ENCODE assay signal across 7 cellular contexts in the genomic region with DNA sequence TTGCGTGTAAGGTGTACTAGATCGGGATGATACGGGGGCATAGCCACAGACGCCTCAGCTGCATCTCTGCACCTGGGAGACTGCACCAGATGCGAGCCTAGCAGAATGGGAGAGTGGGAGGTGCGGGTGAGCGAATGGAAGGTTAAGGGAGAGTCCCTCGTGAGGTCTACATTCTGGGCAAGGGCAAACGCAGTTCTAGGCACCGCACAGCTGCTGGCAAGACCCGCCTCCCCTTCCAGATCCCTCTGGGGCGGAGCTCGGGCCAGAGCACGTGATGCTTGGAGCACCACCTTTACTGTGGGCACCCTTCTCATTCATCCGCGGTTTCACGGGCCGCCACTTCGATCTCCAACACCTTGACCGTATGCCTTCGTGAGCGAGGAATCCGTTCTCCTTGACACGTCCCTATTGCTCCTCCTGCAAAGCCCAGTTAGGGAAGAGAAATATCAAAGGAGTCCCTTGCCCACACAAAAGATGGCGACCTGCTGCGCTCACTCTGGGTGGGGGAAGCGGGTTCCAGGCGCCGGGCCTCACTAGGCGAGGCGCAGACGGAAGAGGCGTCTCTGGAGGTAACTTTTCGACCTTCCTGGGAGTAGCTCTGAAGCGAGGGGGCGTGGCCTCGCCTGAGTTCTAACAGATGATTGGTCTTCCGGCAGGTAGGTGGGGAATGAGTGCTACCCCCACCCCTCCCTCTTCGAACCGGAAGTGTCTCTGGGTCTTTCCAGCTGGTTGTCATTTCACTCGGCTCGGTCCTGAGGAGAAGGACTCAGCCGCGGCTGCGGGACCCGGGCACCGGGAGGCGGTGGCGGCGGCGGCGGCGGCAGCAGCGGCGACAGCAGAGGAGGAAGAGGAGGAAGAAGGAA. TPM values are rescaled to one million over a fixed set of nuclear protein-coding genes. Genes with fewer than 3 reads are reported as not detected.
DNase-seq lines count a peak whose midpoint lies in the region; ATAC-seq and TF ChIP-seq lines count a peak whose summit lies in the region.

A gene (plus strand): TSS at position 740 of the 863 bp plus-strand sequence. CDS start 1,385 bp downstream, outside the sequence.

- H3K4me1 ChIP-seq in hepatocyte (ENCODE audit: insufficient read depth): peaks cover 25% of the 10 kb centered on the region

- H3K9me3 ChIP-seq in hepatocyte (ENCODE audit: low read depth): no peaks in the 10 kb centered on the region

- H3K27me3 ChIP-seq in hepatocyte: no peaks in the 10 kb centered on the region

- peaks cover 26% of the 10 kb centered on the region for H4K20me1 ChIP-seq in hepatocyte (ENCODE audit: insufficient read depth, poor library complexity, severe bottlenecking)

- DNase-seq in NCI-H2081 (lab: John Stamatoyannopoulos, UW): peak; percentile 98 to 99
- DNase-seq in T1000 (lab: John Stamatoyannopoulos, UW): peak; percentile 95
- DNase-seq in astrocyte of the hippocampus (ENCODE audit: low read depth, low spot score): peak; percentile 100
- DNase-seq in hepatocyte (ENCODE audit: low spot score): peak; percentile 100
- DNase-seq in renal cortical epithelial cell (ENCODE audit: low read depth): peak; percentile 98

- no peaks in the 10 kb centered on the region for H3K36me3 ChIP-seq in hepatocyte (replicated peaks; ENCODE audit: insufficient read depth, low read depth)

- peak within 1 kb of the TSS; percentile 78 for H3K4me2 ChIP-seq in hepatocyte

- peaks cover 43% of the 10 kb centered on the region for H3K79me2 ChIP-seq in hepatocyte

- peak within 1 kb of the TSS; percentile 91 for H3K27ac ChIP-seq in hepatocyte

- H3K4me3 ChIP-seq in hepatocyte: peak within 1 kb of the TSS; percentile 68

- TF ChIP-seq CTCF in hepatocyte (IDR thresholded peaks at IDR 0.05; ENCODE audit: poor library complexity): no peak

- H2AFZ ChIP-seq in hepatocyte: peak within 1 kb of the TSS; percentile 61

- peak; percentile 72 for ATAC-seq in GM18508 (IDR thresholded peaks at IDR 0.05; ENCODE audit: insufficient read depth, unreplicated experiment)
- ATAC-seq in HG03025 (IDR thresholded peaks at IDR 0.05; ENCODE audit: low FRiP score, unreplicated experiment): peak; percentile 89

- WGBS in hepatocyte (ENCODE audit: low lambda C conversion rate, missing lambda C conversion rate): 9% methylated on average over 42 of the region's 55 CpGs

- H3K9me2 ChIP-seq in hepatocyte (replicated peaks; ENCODE audit: insufficient read depth): no peaks in the 10 kb centered on the region

RNA-seq across cellular contexts. Expression of the gene that starts here (rescaled TPM):
- 49.2 and 49.7 TPM in 2 replicates for total RNA-seq in hepatocyte
- 12.0 and 13.3 TPM in 2 replicates for polyA plus RNA-seq in hepatocyte
- 33.0 and 66.6 TPM in 2 replicates for total RNA-seq in renal cortical epithelial cell

Comparison
In these comparisons a context has a peak if more than half of its experiments do, and no peak if none do; other contexts are left out.
1. Peak in every context shown above with its lines: DNase-seq, ATAC-seq, H3K4me3 ChIP-seq and H3K27ac ChIP-seq.